ENCODE assay signal across 14 cellular contexts in genomic region chr6:705047-705446, GRCh38. TPM values are rescaled to one million over a fixed set of nuclear protein-coding genes. Genes with fewer than 3 reads are reported as not detected.
"Had no signal": no experiment of that assay in that cellular context is flagged by ENCODE, and none has a peak within 500 bp of the region (broad histone marks: within the 10 kb centered on the region; RNA-seq: fewer than 3 reads in every experiment).

No MANE protein-coding gene starts in this region.

- H3K4me1 ChIP-seq: colonic mucosa had no signal

- H3K9me3 ChIP-seq: colonic mucosa, neutrophil, tibial artery had no signal

- DNase-seq: activated CD4-positive, alpha-beta T cell treated with anti-CD3 and anti-CD28 coated beads, Interleukin-2, amount 50 U/mL, for 1 hour; activated naive CD4-positive, alpha-beta T cell treated with anti-CD3 and anti-CD28 coated beads, Interleukin-2, amount 10 ng/mL, durations not matched to agents 7 days and 5 days; colonic mucosa; effector CD8-positive, alpha-beta T cell; naive B cell; posterior cingulate gyrus; T-helper 2 cell; tibial artery had no signal

- H3K27me3 ChIP-seq: colonic mucosa had no signal

- H3K27ac ChIP-seq: cardiac muscle cell, colonic mucosa, epithelial cell of prostate, neutrophil, skin epidermis, tibial artery had no signal

- H3K4me3 ChIP-seq: cardiac muscle cell, colonic mucosa, lung, skin epidermis, tibial artery had no signal

- H3K36me3 ChIP-seq: cardiac muscle cell, colonic mucosa, neutrophil, tibial artery had no signal

RNA-seq across cellular contexts. Expression of gene HUS1B, which starts 48.1 kb away (rescaled TPM):
- total RNA-seq: kidney epithelial cell had no signal
- polyA plus RNA-seq: cardiac muscle cell had no signal
